4 cellular contexts compared by ENCODE assay signal in genomic region chr3:73243740-73244139, GRCh38.
"Had no signal": no experiment of that assay in that cellular context is flagged by ENCODE, and none has a peak within 500 bp of the region (broad histone marks: within the 10 kb centered on the region; RNA-seq: fewer than 3 reads in every experiment).

No MANE protein-coding gene starts in this region.

- H3K4me2 ChIP-seq: GM23338 had no signal

- DNase-seq: H9, HCEC 1CT, IMR-90 had no signal

- H3K4me3 ChIP-seq: GM23338 had no signal
